ENCODE assay signal across 8 cellular contexts in genomic region chr16:67560827-67561342, GRCh38. TPM values are rescaled to one million over a fixed set of nuclear protein-coding genes. Genes with fewer than 3 reads are reported as not detected.
DNase-seq lines count a peak whose midpoint lies in the region; ATAC-seq and TF ChIP-seq lines count a peak whose summit lies in the region.

No MANE protein-coding gene starts in this region.

- CTCF ChIA-PET in OCI-LY7 (lab: Charles Lee; ENCODE audit: unreplicated experiment), result interaction anchor here (1.2 to 4.6 kb wide), 4 partner anchors 9 to 43 kb away, joined by 6 to 42 read pairs (median 6); no protein-coding TSS in a partner anchor

- H3K4me1 Mint-ChIP-seq in endothelial cell (ENCODE audit: unreplicated experiment), result peaks cover 19% of the 10 kb centered on the region

- no peak for DNase-seq in OCI-LY7 (ENCODE audit: low spot score)
- no peak for DNase-seq in endothelial cell (ENCODE audit: low spot score)
- DNase-seq in gastrocnemius medialis, result no peak
- DNase-seq in amniotic stem cell (lab: John Stamatoyannopoulos, UW), result no peak
- no peak for DNase-seq in globus pallidus (ENCODE audit: low spot score)
- no peak for DNase-seq in NCI-H526 treated with DMSO at 0.1 percent for 48 hours (lab: John Stamatoyannopoulos, UW)

- H3K4me3 ChIP-seq in GM08714 (ENCODE audit: low read length) (peak overlapping the region; percentile 76), OCI-LY7 (ENCODE audit: low read depth, low read length, poor library complexity, severe bottlenecking) (peak overlapping the region; percentile 84), gastrocnemius medialis (peak overlapping the region in 2 of 4 donors; percentile 73 to 97)

- H3K4me1 ChIP-seq in OCI-LY7 (ENCODE audit: insufficient read depth, low read length, poor library complexity, severe bottlenecking), result peaks cover 65% of the 10 kb centered on the region
- H3K4me1 ChIP-seq in gastrocnemius medialis, result peaks cover 30 to 33% of the 10 kb centered on the region in 2 donors

- TF ChIP-seq CTCF in OCI-LY7 (conservative IDR thresholded peaks at IDR 0.05; ENCODE audit: low read length), result no peak
- no peak for TF ChIP-seq CTCF in endothelial cell (IDR thresholded peaks at IDR 0.05; ENCODE audit: unreplicated experiment)
- TF ChIP-seq CTCF in gastrocnemius medialis (IDR thresholded peaks at IDR 0.05 in 4 of 5, conservative IDR thresholded peaks at IDR 0.05 in 1 of 5), result no peak

- H3K36me3 ChIP-seq in OCI-LY7 (ENCODE audit: insufficient read depth, low read length) (peaks cover 58% of the 10 kb centered on the region; the same call in 1 of the 2 replicates), gastrocnemius medialis (no peaks in the 10 kb centered on the region)

- peak overlapping the region; percentile 92 for H3K4me2 ChIP-seq in OCI-LY7 (ENCODE audit: low read length)

- intact Hi-C loops in OCI-LY7 (cut with micrococcal nuclease; ENCODE audit: unreplicated experiment), result loop anchor here (10.0 kb wide), 1 partner anchor 524 kb away; the partner anchor contains the start of gene NFATC3
- intact Hi-C loops in gastrocnemius medialis (cut with DNase I; ENCODE audit: low total_unique reads), result loop anchor here (10.0 kb wide), 1 partner anchor 284 kb away; the partner anchor contains the start of genes CENPT, NUTF2 and THAP11

- H2AFZ ChIP-seq in OCI-LY7 (ENCODE audit: low read length), result no peak overlapping the region

- H3K79me2 ChIP-seq in OCI-LY7 (ENCODE audit: insufficient read depth, low read depth, low read length), result peaks cover 85% of the 10 kb centered on the region

- no peaks in the 10 kb centered on the region for H4K20me1 ChIP-seq in OCI-LY7 (ENCODE audit: insufficient read depth, low read length)

- H3K36me3 Mint-ChIP-seq in endothelial cell (ENCODE audit: low read depth, unreplicated experiment), result peaks cover 7% of the 10 kb centered on the region

- H3K4me3 Mint-ChIP-seq in endothelial cell (ENCODE audit: unreplicated experiment), result peak overlapping the region; percentile 87

- TF ChIP-seq POLR2A in gastrocnemius medialis (IDR thresholded peaks at IDR 0.05), result no peak

- POLR2A ChIA-PET in OCI-LY7 (lab: Charles Lee), result interaction anchor here (0.6 to 8.0 kb wide), 3 partner anchors 11 to 72 kb away, joined by 3 to 251 read pairs (median 8); no protein-coding TSS in a partner anchor

- no peak for ATAC-seq in gastrocnemius medialis
- no peak for ATAC-seq in HG03175 (IDR thresholded peaks at IDR 0.05; ENCODE audit: unreplicated experiment)

- no peaks in the 10 kb centered on the region for H3K27me3 ChIP-seq in gastrocnemius medialis

- H3K9me3 ChIP-seq in OCI-LY7 (ENCODE audit: low read length) (no peaks in the 10 kb centered on the region), gastrocnemius medialis (no peaks in the 10 kb centered on the region)

- H3K27ac ChIP-seq in OCI-LY7 (ENCODE audit: low read depth, low read length, poor library complexity, severe bottlenecking) (peak overlapping the region; percentile 95), gastrocnemius medialis (peak overlapping the region; percentile 90 to 100 (median 100))

- H3K27ac Mint-ChIP-seq in endothelial cell (ENCODE audit: unreplicated experiment), result no peak overlapping the region

- no peaks in the 10 kb centered on the region for H3K9me3 Mint-ChIP-seq in endothelial cell (ENCODE audit: unreplicated experiment)

- in situ Hi-C loops in gastrocnemius medialis (cut with MboI; ENCODE audit: low sequenced_read_pairs in 4 of 4), result no loop called here

- no TSS peak for BruUV-seq in OCI-LY7 (replicated peaks; lab: Mats Ljungman, UMichigan)

- H3K27me3 Mint-ChIP-seq in endothelial cell (ENCODE audit: unreplicated experiment), result peaks cover 4% of the 10 kb centered on the region

- no peaks in the 10 kb centered on the region for H3K9me2 ChIP-seq in OCI-LY7 (ENCODE audit: insufficient read depth, low read length)

RNA-seq across cellular contexts. Expression of gene CTCF, which starts 1.4 kb away (rescaled TPM):
- 70.6 and 72.1 TPM in 2 replicates for total RNA-seq in OCI-LY7 (2014; rRNA removed; shearing (Covaris generic))
- 83.5 and 93.3 TPM in 2 replicates for total RNA-seq in OCI-LY7 (2022)
- 40.1 TPM for total RNA-seq in endothelial cell (ENCODE audit: unreplicated experiment)
- 10 to 100 TPM; 25.9 to 35.9 (median 30.3) TPM for total RNA-seq in gastrocnemius medialis

RNA-seq across cellular contexts. Expression of gene RIPOR1, which starts 32.3 kb away (rescaled TPM):
- 8.9 and 9.7 TPM in 2 replicates for total RNA-seq in OCI-LY7 (2014; rRNA removed; shearing (Covaris generic))
- 26.4 and 40.2 TPM in 2 replicates for total RNA-seq in OCI-LY7 (2022)
- 184 TPM for total RNA-seq in endothelial cell (ENCODE audit: unreplicated experiment)
- total RNA-seq in gastrocnemius medialis, result 10 to 100 TPM; 10.6 to 65.4 (median 25.1) TPM
